Comparison of ENCODE assay signal across 1 cellular context in the genomic region with DNA sequence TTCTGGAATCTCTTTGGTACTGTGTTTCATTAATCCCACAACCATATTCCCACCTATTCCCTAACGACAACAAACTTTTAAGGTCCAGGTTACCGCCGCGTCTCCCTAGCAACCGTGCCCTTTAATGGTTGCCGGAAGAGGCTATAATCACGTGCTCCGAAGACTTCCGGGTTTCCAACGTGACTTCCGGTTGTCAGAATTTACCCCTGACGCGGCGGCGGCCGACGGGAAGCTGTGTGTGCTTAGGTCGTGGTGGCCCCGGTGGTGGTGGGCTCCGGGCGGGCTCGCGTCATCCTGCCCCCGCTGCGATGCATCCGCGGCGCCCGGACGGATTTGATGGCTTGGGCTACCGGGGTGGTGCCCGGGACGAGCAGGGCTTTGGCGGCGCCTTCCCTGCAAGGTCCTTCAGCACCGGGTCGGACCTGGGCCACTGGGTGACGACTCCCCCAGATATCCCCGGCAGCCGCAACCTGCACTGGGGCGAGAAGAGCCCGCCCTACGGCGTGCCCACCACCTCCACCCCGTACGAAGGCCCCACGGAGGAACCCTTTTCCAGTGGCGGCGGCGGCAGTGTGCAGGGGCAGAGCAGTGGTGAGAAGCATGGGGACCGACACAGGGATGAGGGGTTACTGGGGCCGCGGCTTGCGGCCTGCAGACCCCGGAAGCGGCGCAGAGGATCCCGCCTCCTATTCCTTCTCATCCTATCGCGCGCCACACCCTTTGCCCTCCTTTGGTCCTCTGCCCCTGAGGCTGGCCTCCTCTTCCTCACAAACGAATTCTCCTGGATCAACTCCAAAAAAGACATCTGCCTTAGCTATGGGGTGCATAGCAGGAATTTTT.
TF ChIP-seq lines count a peak whose summit lies in the region.

TSS of gene SLC25A46 (plus strand) at position 196 of the 840 bp plus-strand sequence. CDS start at position 309, 113 bp downstream.

TF ChIP-seq in SK-N-SH, 30 proteins besides CTCF, POLR2A, EP300 and RAD21 (continued from another document):
- TF ChIP-seq REST (IDR thresholded peaks at IDR 0.05; ENCODE audit: low read depth, low read length) (no peak), ZBTB33 (IDR thresholded peaks at IDR 0.05; ENCODE audit: borderline replicate concordance, low read depth) (no peak), FOSL2 (IDR thresholded peaks at IDR 0.05; ENCODE audit: borderline replicate concordance, low read depth) (no peak), POLR2AphosphoS5 (IDR thresholded peaks at IDR 0.05; ENCODE audit: low read depth, low read length) (peak; percentile 76; the same call in 1 of the 2 replicates), TAF1 (IDR thresholded peaks at IDR 0.05; ENCODE audit: borderline replicate concordance, low read depth, low read length) (peak; percentile 72), FOXM1 (IDR thresholded peaks at IDR 0.05; ENCODE audit: low read depth) (no peak), RFX5 (IDR thresholded peaks at IDR 0.05; ENCODE audit: low read length) (no peak), MEF2A (IDR thresholded peaks at IDR 0.05; ENCODE audit: borderline replicate concordance, low read depth) (no peak), SMC3 (IDR thresholded peaks at IDR 0.05; ENCODE audit: low read depth, low read length) (no peak), NFIC (IDR thresholded peaks at IDR 0.05; ENCODE audit: borderline replicate concordance) (peak; percentile 48; the same call in 1 of the 2 replicates), RXRA (IDR thresholded peaks at IDR 0.05; ENCODE audit: borderline replicate concordance, low read depth) (no peak), USF1 (IDR thresholded peaks at IDR 0.05; ENCODE audit: borderline replicate concordance, low read depth) (peak; percentile 97), ELF1 (IDR thresholded peaks at IDR 0.05) (peak; percentile 97), NRF1 (IDR thresholded peaks at IDR 0.05; ENCODE audit: low read depth, low read length) (no peak), JUND (IDR thresholded peaks at IDR 0.05) (no peak), SIN3A (IDR thresholded peaks at IDR 0.05; ENCODE audit: borderline replicate concordance, low read depth, low read length) (peak; percentile 95), GATA2 (CRISPR knock-in tag; IDR thresholded peaks at IDR 0.05) (no peak)
- TF ChIP-seq, protein P1, sequence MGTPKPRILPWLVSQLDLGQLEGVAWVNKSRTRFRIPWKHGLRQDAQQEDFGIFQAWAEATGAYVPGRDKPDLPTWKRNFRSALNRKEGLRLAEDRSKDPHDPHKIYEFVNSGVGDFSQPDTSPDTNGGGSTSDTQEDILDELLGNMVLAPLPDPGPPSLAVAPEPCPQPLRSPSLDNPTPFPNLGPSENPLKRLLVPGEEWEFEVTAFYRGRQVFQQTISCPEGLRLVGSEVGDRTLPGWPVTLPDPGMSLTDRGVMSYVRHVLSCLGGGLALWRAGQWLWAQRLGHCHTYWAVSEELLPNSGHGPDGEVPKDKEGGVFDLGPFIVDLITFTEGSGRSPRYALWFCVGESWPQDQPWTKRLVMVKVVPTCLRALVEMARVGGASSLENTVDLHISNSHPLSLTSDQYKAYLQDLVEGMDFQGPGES (IDR thresholded peaks at IDR 0.05; ENCODE audit: low read depth, low read length): no peak
- TF ChIP-seq, protein P2, sequence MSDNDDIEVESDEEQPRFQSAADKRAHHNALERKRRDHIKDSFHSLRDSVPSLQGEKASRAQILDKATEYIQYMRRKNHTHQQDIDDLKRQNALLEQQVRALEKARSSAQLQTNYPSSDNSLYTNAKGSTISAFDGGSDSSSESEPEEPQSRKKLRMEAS (IDR thresholded peaks at IDR 0.05; ENCODE audit: low read depth): peak; percentile 89
